ENCODE assay signal across 20 cellular contexts in the genomic region with DNA sequence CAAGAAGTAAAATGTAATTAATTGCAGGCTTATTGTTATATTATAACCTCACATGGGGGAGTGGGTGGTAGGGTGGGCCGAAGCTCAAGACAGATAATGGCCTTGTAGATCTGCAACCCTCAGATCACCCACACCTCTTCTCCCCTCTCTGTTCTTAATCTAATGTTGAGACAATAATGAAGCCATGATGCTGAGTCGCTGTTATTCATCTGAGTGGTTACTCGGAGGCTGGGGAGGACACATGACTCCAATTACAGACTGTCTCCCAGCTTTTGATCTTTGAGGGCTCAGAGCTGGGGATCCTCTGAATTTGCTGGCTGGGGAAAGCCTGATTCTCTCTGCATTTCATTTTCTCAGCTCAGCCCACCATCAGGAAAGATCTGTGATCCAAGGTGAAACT.
"Had no signal": no experiment of that assay in that cellular context is flagged by ENCODE, and none has a peak within 500 bp of the region (broad histone marks: within the 10 kb centered on the region; RNA-seq: fewer than 3 reads in every experiment).

No MANE protein-coding gene starts in this region.

- H3K9me3 Mint-ChIP-seq: activated CD4-positive, alpha-beta T cell treated with anti-CD3 and anti-CD28 coated beads, Interleukin-2, amount 10 ng/mL, durations not matched to agents 24 days and 14 days had no signal

- H3K27me3 ChIP-seq: cardiac muscle cell, sigmoid colon, upper lobe of left lung had no signal

- H3K36me3 ChIP-seq: cardiac muscle cell, heart right ventricle, lower lobe of right lung, sigmoid colon, spleen, upper lobe of left lung had no signal

- H3K36me3 Mint-ChIP-seq: activated naive CD4-positive, alpha-beta T cell treated with anti-CD3 and anti-CD28 coated beads, Interleukin-2, amount 10 ng/mL, durations not matched to agents 7 days and 5 days; natural killer cell had no signal

- H3K27me3 Mint-ChIP-seq: activated CD4-positive, alpha-beta memory T cell treated with anti-CD3 and anti-CD28 coated beads, Interleukin-2, amount 10 ng/mL, durations not matched to agents 7 days and 5 days; activated CD4-positive, alpha-beta T cell treated with anti-CD3 and anti-CD28 coated beads, Interleukin-2, amount 10 ng/mL, durations not matched to agents 24 days and 14 days; activated naive CD4-positive, alpha-beta T cell treated with anti-CD3 and anti-CD28 coated beads, Interleukin-2, amount 10 ng/mL, durations not matched to agents 7 days and 5 days had no signal

- ATAC-seq: activated CD4-positive, CD25-positive, alpha-beta regulatory T cell treated with anti-CD3 and anti-CD28 coated beads, Interleukin-2, amount 50 U/mL, for 24 hours; activated T-cell treated with anti-CD3 and anti-CD28 coated beads, Interleukin-2, amount 50 U/mL, for 72 hours; heart right ventricle; lower lobe of right lung; natural killer cell had no signal

- H3K4me3 Mint-ChIP-seq: activated CD4-positive, alpha-beta memory T cell treated with anti-CD3 and anti-CD28 coated beads, Interleukin-2, amount 10 ng/mL, durations not matched to agents 7 days and 5 days; activated CD4-positive, alpha-beta T cell treated with anti-CD3 and anti-CD28 coated beads, Interleukin-2, amount 10 ng/mL, durations not matched to agents 24 days and 14 days; activated naive CD4-positive, alpha-beta T cell treated with anti-CD3 and anti-CD28 coated beads, Interleukin-2, amount 10 ng/mL, durations not matched to agents 7 days and 5 days; activated T-cell treated with anti-CD3 and anti-CD28 coated beads, Interleukin-2, amount 50 U/mL, for 72 hours; natural killer cell; T-helper 2 cell treated with Interferon-gamma antibody and Interleukin-4, amounts not matched to agents 5 μg/mL and 100 μg/mL, for 36 hours had no signal

- DNase-seq: activated CD4-positive, alpha-beta memory T cell treated with anti-CD3 and anti-CD28 coated beads, Interleukin-2, amount 10 ng/mL, durations not matched to agents 7 days and 5 days; activated CD4-positive, alpha-beta T cell treated with anti-CD3 and anti-CD28 coated beads, Interleukin-2, amount 10 ng/mL, durations not matched to agents 24 days and 14 days; activated effector memory CD4-positive, alpha-beta T cell treated with Interleukin-2 at 50 U/mL for 16 hours; activated naive CD4-positive, alpha-beta T cell treated with anti-CD3 and anti-CD28 coated beads, Interleukin-2, amount 10 ng/mL, durations not matched to agents 7 days and 5 days; activated T-cell treated with anti-CD3 and anti-CD28 coated beads, Interleukin-2, amount 50 U/mL, for 72 hours; amygdala; cortex of kidney; heart right ventricle; lower lobe of right lung; natural killer cell; retina; sigmoid colon; spleen; stimulated activated CD4-positive, alpha-beta T cell treated with anti-CD3 and anti-CD28 coated beads, Interleukin-4, amount 100 ng/mL, for 1 hour; stimulated activated naive CD4-positive, alpha-beta T cell treated with Interleukin-2 at 50 U/mL for 16 hours; upper lobe of left lung had no signal

- H3K27ac Mint-ChIP-seq: activated CD4-positive, alpha-beta memory T cell treated with anti-CD3 and anti-CD28 coated beads, Interleukin-2, amount 10 ng/mL, durations not matched to agents 7 days and 5 days; activated CD4-positive, alpha-beta T cell treated with anti-CD3 and anti-CD28 coated beads, Interleukin-2, amount 10 ng/mL, durations not matched to agents 24 days and 14 days; activated naive CD4-positive, alpha-beta T cell treated with anti-CD3 and anti-CD28 coated beads, Interleukin-2, amount 10 ng/mL, durations not matched to agents 7 days and 5 days; activated T-cell treated with anti-CD3 and anti-CD28 coated beads, Interleukin-2, amount 50 U/mL, for 72 hours; natural killer cell; T-helper 2 cell treated with Interferon-gamma antibody and Interleukin-4, amounts not matched to agents 5 μg/mL and 100 μg/mL, for 36 hours had no signal

- H3K27ac ChIP-seq: cardiac muscle cell, heart right ventricle, lower lobe of right lung, sigmoid colon, spleen, upper lobe of left lung, VCaP had no signal

- H3K9me3 ChIP-seq: heart right ventricle, lower lobe of right lung, sigmoid colon, upper lobe of left lung had no signal

- H3K4me1 ChIP-seq: heart right ventricle, lower lobe of right lung, sigmoid colon, spleen, upper lobe of left lung had no signal

- H3K4me1 Mint-ChIP-seq: activated CD4-positive, alpha-beta memory T cell treated with anti-CD3 and anti-CD28 coated beads, Interleukin-2, amount 10 ng/mL, durations not matched to agents 7 days and 5 days; activated CD4-positive, alpha-beta T cell treated with anti-CD3 and anti-CD28 coated beads, Interleukin-2, amount 10 ng/mL, durations not matched to agents 24 days and 14 days; activated naive CD4-positive, alpha-beta T cell treated with anti-CD3 and anti-CD28 coated beads, Interleukin-2, amount 10 ng/mL, durations not matched to agents 7 days and 5 days; natural killer cell had no signal

- H3K4me3 ChIP-seq: cardiac muscle cell, heart right ventricle, lower lobe of right lung, sigmoid colon, spleen, upper lobe of left lung had no signal
